In genomic region chr9:92723299-92723625, GRCh38 we compare ENCODE assay signal across 12 cellular contexts. TPM values are rescaled to one million over a fixed set of nuclear protein-coding genes. Genes with fewer than 3 reads are reported as not detected.
DNase-seq lines count a peak whose midpoint lies in the region; ATAC-seq and TF ChIP-seq lines count a peak whose summit lies in the region.
"Had no signal": no experiment of that assay in that cellular context is flagged by ENCODE, and none has a peak within 500 bp of the region (broad histone marks: within the 10 kb centered on the region; RNA-seq: fewer than 3 reads in every experiment).

No MANE protein-coding gene starts in this region.

- H3K36me3 Mint-ChIP-seq in progenitor cell of endocrine pancreas (ENCODE audit: insufficient read depth) = peaks cover 6% of the 10 kb centered on the region
- H3K36me3 Mint-ChIP-seq: activated naive CD8-positive, alpha-beta T cell treated with anti-CD3 and anti-CD28 coated beads for 36 hours had no signal

- no peak for ATAC-seq in activated CD4-positive, CD25-positive, alpha-beta regulatory T cell treated with anti-CD3 and anti-CD28 coated beads, Interleukin-2, amount 50 U/mL, for 24 hours
- ATAC-seq in GM18520 (IDR thresholded peaks at IDR 0.05; ENCODE audit: unreplicated experiment) = no peak

- TF ChIP-seq POLR2A in Peyer's patch (IDR thresholded peaks at IDR 0.05) = no peak

- H3K27ac Mint-ChIP-seq in progenitor cell of endocrine pancreas = peak overlapping the region; percentile 86
- H3K27ac Mint-ChIP-seq: activated naive CD8-positive, alpha-beta T cell treated with anti-CD3 and anti-CD28 coated beads for 36 hours had no signal

- H3K27me3 ChIP-seq in Peyer's patch = no peaks in the 10 kb centered on the region

- DNase-seq in DMS153 treated with DMSO at 0.1 percent for 48 hours (lab: John Stamatoyannopoulos, UW; ENCODE audit: unreplicated experiment) = peak; percentile 75
- DNase-seq in RPMI7951 (ENCODE audit: low read depth) = peak; percentile 16
- DNase-seq in fibroblast of gingiva (ENCODE audit: low read depth) = peak; percentile 63
- no peak for DNase-seq in progenitor cell of endocrine pancreas (ENCODE audit: low spot score, unreplicated experiment)
- DNase-seq in Peyer's patch = no peak
- DNase-seq in AML-193 (lab: John Stamatoyannopoulos, UW) = no peak
- DNase-seq: activated CD4-positive, alpha-beta T cell treated with anti-CD3 and anti-CD28 coated beads for 48 hours; activated naive CD8-positive, alpha-beta T cell treated with anti-CD3 and anti-CD28 coated beads for 36 hours; OCI-M1; stimulated activated CD4-positive, alpha-beta T cell treated with anti-CD3 and anti-CD28 coated beads, Interleukin-15, amount 100 ng/mL, for 24 hours had no signal

- peaks cover 0 to 46% (median 0%) of the 10 kb centered on the region in 3 donors for H3K36me3 ChIP-seq in Peyer's patch

- H3K4me3 ChIP-seq in Peyer's patch = no peak overlapping the region

- no peak overlapping the region for H3K4me3 Mint-ChIP-seq in progenitor cell of endocrine pancreas (ENCODE audit: low read depth)
- H3K4me3 Mint-ChIP-seq: activated naive CD8-positive, alpha-beta T cell treated with anti-CD3 and anti-CD28 coated beads for 36 hours had no signal

- no peaks in the 10 kb centered on the region for H3K9me3 Mint-ChIP-seq in progenitor cell of endocrine pancreas (ENCODE audit: low read depth)
- H3K9me3 Mint-ChIP-seq: activated naive CD8-positive, alpha-beta T cell treated with anti-CD3 and anti-CD28 coated beads for 36 hours had no signal

- TF ChIP-seq CTCF in progenitor cell of endocrine pancreas (IDR thresholded peaks at IDR 0.05; ENCODE audit: unreplicated experiment) (no peak), Peyer's patch (IDR thresholded peaks at IDR 0.05) (no peak)

- H3K27ac ChIP-seq in Peyer's patch = no peak overlapping the region

- H3K4me1 Mint-ChIP-seq in progenitor cell of endocrine pancreas (ENCODE audit: low read depth) = peaks cover 1% of the 10 kb centered on the region

- H3K27me3 Mint-ChIP-seq in progenitor cell of endocrine pancreas = no peaks in the 10 kb centered on the region
- H3K27me3 Mint-ChIP-seq: activated naive CD8-positive, alpha-beta T cell treated with anti-CD3 and anti-CD28 coated beads for 36 hours had no signal

- H3K9me3 ChIP-seq in Peyer's patch = no peaks in the 10 kb centered on the region

- H3K4me1 ChIP-seq in Peyer's patch = peaks cover 0 to 28% (median 8%) of the 10 kb centered on the region in 4 donors

RNA-seq across cellular contexts. Expression of gene BICD2, which starts 41.4 kb away (rescaled TPM):
- total RNA-seq in RPMI7951 (2014; rRNA removed; shearing (Covaris generic)) = 20.1 and 21.6 TPM in 2 replicates
- 24.6 and 25.5 TPM in 2 replicates for total RNA-seq in progenitor cell of endocrine pancreas
- 10 to 100 TPM in 2 of 4 donors, 1 to 10 TPM in 2; 4.2 to 41.3 (median 8.8) TPM for total RNA-seq in Peyer's patch

RNA-seq across cellular contexts. Expression of gene IPPK, which starts 53.3 kb away (rescaled TPM):
- 5.4 and 7.6 TPM in 2 replicates for total RNA-seq in RPMI7951 (2014; rRNA removed; shearing (Covaris generic))
- total RNA-seq in progenitor cell of endocrine pancreas (10.2 and 10.8 TPM in 2 replicates), Peyer's patch (10 to 100 TPM in 2 of 4 donors, 1 to 10 TPM in 2; 6.3 to 15.7 (median 10.1) TPM)

Comparison
In these comparisons a context has a peak if more than half of its experiments do, and no peak if none do; other contexts are left out.
1. DNase-seq: peak in DMS153 treated with DMSO at 0.1 percent for 48 hours (single experiment), RPMI7951 (single experiment) and fibroblast of gingiva (single experiment); none in progenitor cell of endocrine pancreas (single experiment), Peyer's patch (0 of 3) and AML-193 (0 of 2).